9 cellular contexts compared by ENCODE assay signal in the genomic region with DNA sequence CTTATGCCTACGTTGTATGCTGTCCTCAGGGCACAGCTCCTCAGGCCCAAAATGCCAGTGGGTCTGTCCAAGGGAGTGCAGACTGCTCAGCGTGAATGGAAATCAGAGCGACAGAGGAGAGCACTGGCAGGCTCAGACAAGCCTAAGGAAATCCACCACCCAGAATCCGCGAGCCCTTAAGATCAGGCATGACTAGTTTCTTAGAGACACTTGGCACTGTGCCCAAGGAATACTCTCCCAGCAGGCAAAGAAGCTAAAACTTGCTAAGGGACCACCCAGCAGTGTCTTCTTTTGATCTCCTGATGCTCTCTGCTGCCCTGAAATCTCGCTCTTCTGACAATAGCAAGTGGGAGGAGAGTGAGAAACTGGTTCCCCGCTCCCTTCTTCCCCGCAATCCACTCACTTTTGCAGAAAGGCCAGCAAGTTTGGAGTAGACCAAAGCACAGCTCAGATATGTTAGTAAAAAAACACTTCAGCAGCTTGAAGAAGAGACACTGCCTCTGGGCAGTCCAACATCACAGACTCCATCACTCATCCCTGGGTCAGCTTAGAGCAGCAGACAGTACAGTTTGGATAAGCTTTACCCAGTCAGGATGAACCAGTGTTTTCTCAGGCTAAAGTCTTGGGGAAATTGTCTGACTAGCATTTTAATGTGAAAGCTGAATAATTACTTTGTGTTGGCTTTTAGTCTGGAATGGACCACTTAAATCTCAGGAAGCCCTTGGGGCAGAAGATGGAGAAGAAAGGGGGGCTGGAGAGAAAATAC. TPM values are rescaled to one million over a fixed set of nuclear protein-coding genes. Genes with fewer than 3 reads are reported as not detected.
DNase-seq lines count a peak whose midpoint lies in the region; ATAC-seq and TF ChIP-seq lines count a peak whose summit lies in the region.
"Had no signal": no experiment of that assay in that cellular context is flagged by ENCODE, and none has a peak within 500 bp of the region (broad histone marks: within the 10 kb centered on the region; RNA-seq: fewer than 3 reads in every experiment).

No MANE protein-coding gene starts in this region.

- CTCF ChIA-PET in AG04450 (lab: Charles Lee) = interaction anchor here (1.0 kb wide), 1 partner anchor 314 kb away, joined by 3 read pairs; a partner anchor contains a TSS

- POLR2A ChIA-PET in AG04450 (lab: Yijun Ruan, JAX) = interaction anchor here (1.2 to 2.4 kb wide), 2 partner anchors 13 to 89 kb away, joined by 4 to 15 read pairs; a partner anchor contains a TSS

- TF ChIP-seq CTCF in AG04450 (IDR thresholded peaks at IDR 0.05; ENCODE audit: low read depth, low read length) (no peak), colonic mucosa (IDR thresholded peaks at IDR 0.05) (no peak)

- peak overlapping the region; percentile 40 for H3K27ac ChIP-seq in AG04450 (ENCODE audit: low read depth, low read length)
- peak overlapping the region; percentile 20 for H3K27ac ChIP-seq in colonic mucosa
- peak overlapping the region; percentile 52 for H3K27ac ChIP-seq in muscle layer of duodenum (ENCODE audit: low read length)
- H3K27ac ChIP-seq: body of pancreas had no signal

- no peaks in the 10 kb centered on the region for H3K27me3 ChIP-seq in AG04450 (ENCODE audit: control insufficient read depth, insufficient read depth, low read length)
- no peaks in the 10 kb centered on the region for H3K27me3 ChIP-seq in colonic mucosa
- H3K27me3 ChIP-seq in muscle layer of duodenum (ENCODE audit: low read depth, low read length) = no peaks in the 10 kb centered on the region
- H3K27me3 ChIP-seq: body of pancreas had no signal

- DNase-seq in AG04450 (ENCODE audit: low read depth, low spot score) (no peak), NCI-H2171 (lab: John Stamatoyannopoulos, UW) (peak; percentile 80), colonic mucosa (no peak), LoVo (ENCODE audit: low spot score) (no peak)
- DNase-seq: body of pancreas had no signal

- ATAC-seq in GM18519 (IDR thresholded peaks at IDR 0.05; ENCODE audit: low FRiP score, unreplicated experiment) = no peak
- no peak for ATAC-seq in HG02610 (IDR thresholded peaks at IDR 0.05; ENCODE audit: unreplicated experiment)
- ATAC-seq in GM18861 (IDR thresholded peaks at IDR 0.05; ENCODE audit: unreplicated experiment) = no peak

- H3K9me3 ChIP-seq in AG04450 (ENCODE audit: control insufficient read depth, insufficient read depth, low read length) (no peaks in the 10 kb centered on the region), colonic mucosa (no peaks in the 10 kb centered on the region), muscle layer of duodenum (ENCODE audit: control insufficient read depth in 1 of 2, low read length in 2 of 2) (no peaks in the 10 kb centered on the region)
- H3K9me3 ChIP-seq: body of pancreas had no signal

- H3K4me1 ChIP-seq in colonic mucosa = peaks cover 3% of the 10 kb centered on the region
- H3K4me1 ChIP-seq in muscle layer of duodenum (ENCODE audit: control insufficient read depth in 1 of 2, insufficient read depth in 2 of 2, low read length in 2 of 2) = peaks cover 6 to 28% of the 10 kb centered on the region in 2 donors
- H3K4me1 ChIP-seq: body of pancreas had no signal

- no peak overlapping the region for H3K4me3 ChIP-seq in AG04450 (ENCODE audit: low read depth, low read length)
- no peak overlapping the region for H3K4me3 ChIP-seq in colonic mucosa
- peak overlapping the region in 1 of 2 donors; percentile 3 for H3K4me3 ChIP-seq in muscle layer of duodenum (ENCODE audit: low read depth in 1 of 2, low read length in 2 of 2)
- H3K4me3 ChIP-seq: body of pancreas had no signal

- H3K36me3 ChIP-seq in colonic mucosa (no peaks in the 10 kb centered on the region), muscle layer of duodenum (ENCODE audit: control insufficient read depth in 1 of 2, insufficient read depth in 2 of 2, low read length in 2 of 2) (peaks cover 2 to 17% of the 10 kb centered on the region in 2 donors)

- H3K9ac ChIP-seq in colonic mucosa (ENCODE audit: low read depth in 2 of 2, low read length in 2 of 2) = peak overlapping the region in 1 of 2 donors; percentile 19

- intact Hi-C loops in colonic mucosa (cut with DNase I) = no loop called here

RNA-seq across cellular contexts. Expression of a gene that starts 32.4 kb away (rescaled TPM):
- 17.2 and 21.6 TPM in 2 replicates for polyA plus RNA-seq in AG04450 (2011; rRNA removed)
- 19.8 and 21.4 TPM in 2 replicates for polyA minus RNA-seq in AG04450 (2011; rRNA and poly(A)+ RNA removed)
- total RNA-seq in colonic mucosa = 10 to 100 TPM; 62.0 to 66.6 TPM
